9 cellular contexts compared by ENCODE assay signal in genomic region chr5:172849636-172850453, GRCh38. TPM values are rescaled to one million over a fixed set of nuclear protein-coding genes. Genes with fewer than 3 reads are reported as not detected.
DNase-seq lines count a peak whose midpoint lies in the region; ATAC-seq, FAIRE-seq and TF ChIP-seq lines count a peak whose summit lies in the region.
"Had no signal": no experiment of that assay in that cellular context is flagged by ENCODE, and none has a peak within 500 bp of the region (broad histone marks: within the 10 kb centered on the region; RNA-seq: fewer than 3 reads in every experiment).

No MANE protein-coding gene starts in this region.

- H3K4me3 ChIP-seq in bronchial epithelial cell (ENCODE audit: low read depth, low read length) (no peak overlapping the region), small intestine (ENCODE audit: low read depth in 1 of 2, low read length in 2 of 2) (no peak overlapping the region), left ventricle myocardium inferior (no peak overlapping the region)

- H3K36me3 ChIP-seq in bronchial epithelial cell (ENCODE audit: control insufficient read depth, insufficient read depth, low read length) (peaks cover 4% of the 10 kb centered on the region), small intestine (ENCODE audit: control insufficient read depth in 2 of 2, insufficient read depth in 2 of 2, low read length in 2 of 2) (no peaks in the 10 kb centered on the region), left ventricle myocardium inferior (no peaks in the 10 kb centered on the region)

- TF ChIP-seq CTCF in bronchial epithelial cell (IDR thresholded peaks at IDR 0.05; ENCODE audit: insufficient read depth, low read length, severe bottlenecking), result no peak
- no peak for TF ChIP-seq CTCF in left ventricle myocardium inferior (IDR thresholded peaks at IDR 0.05; ENCODE audit: borderline replicate concordance)

- H3K27ac ChIP-seq in small intestine (ENCODE audit: low read depth in 1 of 2, low read length in 1 of 2) (peak overlapping the region; percentile 74 to 86), left ventricle myocardium inferior (replicated peaks) (no peak overlapping the region)
- H3K27ac ChIP-seq: KMS-11 had no signal

- DNase-seq in bronchial epithelial cell (ENCODE audit: low read depth), result peak; percentile 89
- peak; percentile 88 for DNase-seq in small intestine
- no peak for DNase-seq in left ventricle myocardium inferior
- DNase-seq in NCI-H524 treated with DMSO at 0.1 percent for 48 hours (lab: John Stamatoyannopoulos, UW), result no peak
- no peak for DNase-seq in stimulated activated naive CD4-positive, alpha-beta T cell (lab: John Stamatoyannopoulos, UW)
- no peak for DNase-seq in NCI-H345 (lab: John Stamatoyannopoulos, UW)

- H3K4me1 ChIP-seq in small intestine (ENCODE audit: control insufficient read depth in 2 of 2, insufficient read depth in 1 of 2, low read depth in 1 of 2, low read length in 1 of 2) (peaks cover 17 to 25% of the 10 kb centered on the region in 2 donors), left ventricle myocardium inferior (peaks cover 71% of the 10 kb centered on the region)

- intact Hi-C loops in left ventricle myocardium inferior (cut with micrococcal nuclease), result loop anchor here (10.0 kb wide), 1 partner anchor 55 kb away; no protein-coding TSS in a partner anchor

- WGBS in small intestine, 3 donors, result 31 to 60% (median 38%) methylated on average over 15 of the region's 15 CpGs

- H3K27me3 ChIP-seq in bronchial epithelial cell (ENCODE audit: control insufficient read depth, insufficient read depth, low read length) (no peaks in the 10 kb centered on the region), small intestine (ENCODE audit: control insufficient read depth in 2 of 2, insufficient read depth in 2 of 2, low read length in 2 of 2) (no peaks in the 10 kb centered on the region), left ventricle myocardium inferior (ENCODE audit: low read depth) (no peaks in the 10 kb centered on the region)

- ATAC-seq in GM19023 (IDR thresholded peaks at IDR 0.05; ENCODE audit: unreplicated experiment) (peak; percentile 56), HG03066 (IDR thresholded peaks at IDR 0.05; ENCODE audit: low read depth, unreplicated experiment) (peak; percentile 59)

- FAIRE-seq in bronchial epithelial cell (lab: Jason Lieb, UNC), result no peak
- FAIRE-seq in small intestine (lab: Jason Lieb, UNC), result no peak

- H3K9me3 ChIP-seq in small intestine (ENCODE audit: control insufficient read depth, low read depth), result no peaks in the 10 kb centered on the region
- no peaks in the 10 kb centered on the region for H3K9me3 ChIP-seq in left ventricle myocardium inferior (replicated peaks)

RNA-seq across cellular contexts. Expression of gene ERGIC1, which starts 15.8 kb away (rescaled TPM):
- total RNA-seq in bronchial epithelial cell, result 105 and 116 TPM in 2 replicates
- 100 to 1,000 TPM in 1 of 3 donors, 10 to 100 TPM in 2; 58.1 to 127 (median 64.2) TPM for polyA plus RNA-seq in small intestine
- total RNA-seq in left ventricle myocardium inferior, result 79.4 TPM

Comparison
In these comparisons a context has a peak if more than half of its experiments do, and no peak if none do; other contexts are left out.
1. DNase-seq: peak in bronchial epithelial cell (single experiment) and small intestine (single experiment); none in left ventricle myocardium inferior (single experiment), NCI-H524 treated with DMSO at 0.1 percent for 48 hours (single experiment), stimulated activated naive CD4-positive, alpha-beta T cell (0 of 6) and NCI-H345 (single experiment).